2 cellular contexts compared by ENCODE assay signal in the genomic region with DNA sequence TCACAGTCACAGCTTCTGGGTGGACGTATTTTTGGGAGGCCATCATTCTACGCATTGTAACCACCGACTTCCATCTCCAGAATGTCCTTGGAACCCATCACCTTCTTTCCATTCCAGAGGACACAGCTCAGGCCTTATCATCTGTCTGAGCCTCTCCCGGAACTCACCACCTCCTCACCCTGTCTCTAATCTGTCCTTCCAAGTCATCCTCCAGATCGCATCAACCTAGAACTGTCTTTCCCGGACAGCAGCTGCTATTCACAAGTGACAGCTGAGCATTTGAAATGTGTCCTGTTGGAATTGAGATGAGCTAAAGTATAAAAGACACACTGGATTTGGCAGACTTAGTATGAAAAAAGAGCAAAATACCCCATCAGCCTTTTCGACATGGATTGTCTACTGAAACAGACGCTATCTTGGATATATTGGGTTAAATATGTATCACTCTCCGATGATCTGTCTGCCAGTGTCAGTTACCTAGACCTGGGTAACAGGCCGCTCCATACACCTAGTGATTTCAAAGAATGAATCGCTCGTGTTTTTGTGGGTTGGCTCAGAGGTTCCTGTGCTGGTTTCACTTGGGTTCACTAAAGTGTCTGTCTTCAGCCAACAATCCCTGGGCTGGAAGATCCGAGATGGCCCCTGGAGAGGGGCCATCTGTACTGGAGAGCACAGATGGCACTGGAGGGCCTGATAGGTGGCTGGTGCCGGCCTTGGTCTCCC.
TF ChIP-seq lines count a peak whose summit lies in the region.

No MANE protein-coding gene starts in this region.

TF ChIP-seq in HCT116, 20 proteins besides CTCF, POLR2A, EP300 and RAD21:
- TF ChIP-seq CBX3 (IDR thresholded peaks at IDR 0.05; ENCODE audit: low read depth) (no peak), ZNF274 (IDR thresholded peaks at IDR 0.05; ENCODE audit: low read depth, low read length) (no peak), SIN3A (IDR thresholded peaks at IDR 0.05; ENCODE audit: low read depth) (no peak), ELF1 (IDR thresholded peaks at IDR 0.05; ENCODE audit: borderline replicate concordance, low read depth) (no peak), EZH2 (IDR thresholded peaks at IDR 0.05) (no peak), TCF7L2 (IDR thresholded peaks at IDR 0.05; ENCODE audit: borderline replicate concordance, extremely low read depth, insufficient read depth, insufficient read length) (no peak), EZH2phosphoT487 (IDR thresholded peaks at IDR 0.05; ENCODE audit: borderline replicate concordance) (no peak), SP1 (IDR thresholded peaks at IDR 0.05; ENCODE audit: low read depth) (no peak)

TF ChIP-seq in H1, 55 proteins besides CTCF, POLR2A, EP300 and RAD21:
- TF ChIP-seq CHD1 (IDR thresholded peaks at IDR 0.05; ENCODE audit: low read depth, low read length) (no peak), KDM1A (IDR thresholded peaks at IDR 0.05; ENCODE audit: borderline replicate concordance, low read length) (no peak), ZNF274 (IDR thresholded peaks at IDR 0.05; ENCODE audit: borderline replicate concordance, extremely low read depth, low read length) (no peak), EZH2 (IDR thresholded peaks at IDR 0.05; ENCODE audit: low read depth, low read length, severe bottlenecking) (no peak), POU5F1 (IDR thresholded peaks at IDR 0.05; ENCODE audit: low read depth, low read length) (no peak)
